In the genomic region with DNA sequence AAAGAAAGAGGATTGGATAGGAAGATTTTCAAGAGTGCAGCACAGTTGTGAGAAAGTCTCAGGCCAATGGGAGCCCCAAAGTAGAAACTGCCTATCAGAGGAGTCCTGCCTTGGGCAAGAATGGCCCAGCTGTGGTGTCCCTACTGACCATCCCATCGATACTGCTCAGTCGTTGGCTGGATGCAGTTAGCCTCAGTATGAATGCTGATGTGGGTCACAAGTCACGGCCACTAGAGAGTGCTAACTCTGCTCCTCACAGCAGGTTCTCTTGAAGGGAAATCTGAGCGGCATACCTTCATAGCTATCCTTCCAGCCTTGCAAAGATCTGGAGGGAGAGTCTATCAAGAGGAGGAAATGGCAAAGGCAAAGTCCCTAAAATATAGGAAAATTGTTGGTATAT, we compare ENCODE assay signal across 1 cellular context.
TF ChIP-seq lines count a peak whose summit lies in the region.

No MANE protein-coding gene starts in this region.

TF ChIP-seq in H1, 55 proteins besides CTCF, POLR2A, EP300 and RAD21 (continued from another document):
- no peak for TF ChIP-seq CTBP2 (IDR thresholded peaks at IDR 0.05; ENCODE audit: borderline replicate concordance, insufficient read depth, insufficient read length, low read length)
- no peak for TF ChIP-seq SUZ12 (IDR thresholded peaks at IDR 0.05; ENCODE audit: low read length)
- TF ChIP-seq JUND (IDR thresholded peaks at IDR 0.05; ENCODE audit: low read length), result no peak
- TF ChIP-seq, protein P1, sequence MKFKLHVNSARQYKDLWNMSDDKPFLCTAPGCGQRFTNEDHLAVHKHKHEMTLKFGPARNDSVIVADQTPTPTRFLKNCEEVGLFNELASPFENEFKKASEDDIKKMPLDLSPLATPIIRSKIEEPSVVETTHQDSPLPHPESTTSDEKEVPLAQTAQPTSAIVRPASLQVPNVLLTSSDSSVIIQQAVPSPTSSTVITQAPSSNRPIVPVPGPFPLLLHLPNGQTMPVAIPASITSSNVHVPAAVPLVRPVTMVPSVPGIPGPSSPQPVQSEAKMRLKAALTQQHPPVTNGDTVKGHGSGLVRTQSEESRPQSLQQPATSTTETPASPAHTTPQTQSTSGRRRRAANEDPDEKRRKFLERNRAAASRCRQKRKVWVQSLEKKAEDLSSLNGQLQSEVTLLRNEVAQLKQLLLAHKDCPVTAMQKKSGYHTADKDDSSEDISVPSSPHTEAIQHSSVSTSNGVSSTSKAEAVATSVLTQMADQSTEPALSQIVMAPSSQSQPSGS (IDR thresholded peaks at IDR 0.05; ENCODE audit: low read length), result no peak
- no peak for TF ChIP-seq YY1 (IDR thresholded peaks at IDR 0.05; ENCODE audit: low read depth, low read length)
- no peak for TF ChIP-seq RBBP5 (IDR thresholded peaks at IDR 0.05; ENCODE audit: borderline replicate concordance, low read depth, low read length)
- no peak for TF ChIP-seq HDAC2 (IDR thresholded peaks at IDR 0.05; ENCODE audit: borderline replicate concordance in 1 of 2, low read depth in 2 of 2, low read length in 2 of 2)
- TF ChIP-seq EZH2 (IDR thresholded peaks at IDR 0.05; ENCODE audit: low read depth, low read length, severe bottlenecking), result no peak
- TF ChIP-seq TBP (IDR thresholded peaks at IDR 0.05; ENCODE audit: low read depth, low read length), result no peak
- no peak for TF ChIP-seq GTF2F1 (IDR thresholded peaks at IDR 0.05; ENCODE audit: borderline replicate concordance, low read depth, low read length)
- no peak for TF ChIP-seq SIN3A (conservative IDR thresholded peaks at IDR 0.05 in 1 of 2, IDR thresholded peaks at IDR 0.05 in 1 of 2; ENCODE audit: low read depth in 1 of 2, low read length in 2 of 2)
